Comparison of ENCODE assay signal across 19 cellular contexts in the genomic region with DNA sequence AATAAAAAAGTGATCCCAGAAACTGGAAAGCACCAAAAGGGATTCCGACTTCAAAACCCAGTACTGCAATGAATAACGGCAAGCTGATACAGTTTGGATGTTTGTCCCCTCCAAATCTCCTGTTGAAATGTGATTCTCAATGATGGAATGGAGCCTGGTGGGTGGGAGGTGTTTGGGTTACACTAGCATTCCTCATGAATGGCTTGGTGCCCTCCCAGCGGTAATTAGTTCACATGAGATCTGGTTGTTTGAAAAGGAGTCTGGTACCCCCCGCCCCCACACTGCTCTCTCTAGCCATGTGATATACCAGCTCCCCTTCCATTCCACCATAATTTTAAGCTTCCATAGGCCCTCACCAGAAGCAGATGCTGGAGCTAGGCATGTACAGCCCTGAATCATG.
"Had no signal": no experiment of that assay in that cellular context is flagged by ENCODE, and none has a peak within 500 bp of the region (broad histone marks: within the 10 kb centered on the region; RNA-seq: fewer than 3 reads in every experiment).

No MANE protein-coding gene starts in this region.

- H3K9me3 Mint-ChIP-seq: activated naive CD8-positive, alpha-beta T cell treated with anti-CD3 and anti-CD28 coated beads for 36 hours; activated T-cell treated with anti-CD3 and anti-CD28 coated beads, Interleukin-2, amount 50 U/mL, for 4 hours; endodermal cell; natural killer cell; stimulated activated naive CD8-positive, alpha-beta T cell treated with anti-CD3 and anti-CD28 coated beads, Interleukin-15, Interleukin-2, amounts not matched to agents 100 ng/mL and 50 ng/mL, for 24 hours had no signal

- H3K27me3 Mint-ChIP-seq: activated naive CD8-positive, alpha-beta T cell treated with anti-CD3 and anti-CD28 coated beads for 36 hours; stimulated activated naive CD8-positive, alpha-beta T cell treated with anti-CD3 and anti-CD28 coated beads, Interleukin-15, Interleukin-2, amounts not matched to agents 100 ng/mL and 50 ng/mL, for 24 hours had no signal

- H3K27me3 ChIP-seq: left lung, neutrophil, ovary, transverse colon, uterus had no signal

- H3K4me1 Mint-ChIP-seq: endodermal cell had no signal

- H3K4me3 Mint-ChIP-seq: activated naive CD8-positive, alpha-beta T cell treated with anti-CD3 and anti-CD28 coated beads for 36 hours; activated T-cell treated with anti-CD3 and anti-CD28 coated beads, Interleukin-2, amount 50 U/mL, for 4 hours; endodermal cell; natural killer cell; stimulated activated naive CD8-positive, alpha-beta T cell treated with anti-CD3 and anti-CD28 coated beads, Interleukin-15, Interleukin-2, amounts not matched to agents 100 ng/mL and 50 ng/mL, for 24 hours had no signal

- ATAC-seq: activated T-cell treated with anti-CD3 and anti-CD28 coated beads, Interleukin-2, amount 50 U/mL, for 4 hours; left lung; natural killer cell had no signal

- H3K4me3 ChIP-seq: coronary artery, left lung, ovary, prostate gland, transverse colon, uterus had no signal

- H3K9me3 ChIP-seq: left lung, neutrophil, ovary, prostate gland, transverse colon, uterus had no signal

- H3K36me3 ChIP-seq: ovary, prostate gland, uterus had no signal

- DNase-seq: activated CD4-positive, alpha-beta T cell treated with anti-CD3 and anti-CD28 coated beads for 1 hour; activated CD4-positive, alpha-beta T cell treated with anti-CD3 and anti-CD28 coated beads, Interleukin-2, amount 50 U/mL, for 4 hours; activated CD8-positive, alpha-beta memory T cell treated with anti-CD3 and anti-CD28 coated beads for 24 hours; activated CD8-positive, alpha-beta memory T cell treated with anti-CD3 and anti-CD28 coated beads, Interleukin-2, amount 50 U/mL, for 4 hours; activated naive CD4-positive, alpha-beta T cell treated with Interleukin-2 at 50 U/mL for 16 hours; activated naive CD8-positive, alpha-beta T cell treated with anti-CD3 and anti-CD28 coated beads for 36 hours; activated T-cell treated with anti-CD3 and anti-CD28 coated beads, Interleukin-2, amount 50 U/mL, for 4 hours; endodermal cell; natural killer cell; ovary; substantia nigra; transverse colon; uterus had no signal

- H3K27ac Mint-ChIP-seq: activated naive CD8-positive, alpha-beta T cell treated with anti-CD3 and anti-CD28 coated beads for 36 hours; endodermal cell; natural killer cell; stimulated activated naive CD8-positive, alpha-beta T cell treated with anti-CD3 and anti-CD28 coated beads, Interleukin-15, Interleukin-2, amounts not matched to agents 100 ng/mL and 50 ng/mL, for 24 hours had no signal

- H3K4me1 ChIP-seq: left lung, prostate gland, transverse colon, uterus had no signal

- H3K36me3 Mint-ChIP-seq: activated naive CD8-positive, alpha-beta T cell treated with anti-CD3 and anti-CD28 coated beads for 36 hours; natural killer cell had no signal

- H3K27ac ChIP-seq: coronary artery, epithelial cell of prostate, left lung, neutrophil, ovary, prostate gland, transverse colon, uterus had no signal
